ENCODE assay signal across 9 cellular contexts in genomic region chr19:49488863-49489537, GRCh38. TPM values are rescaled to one million over a fixed set of nuclear protein-coding genes. Genes with fewer than 3 reads are reported as not detected.
DNase-seq lines count a peak whose midpoint lies in the region; ATAC-seq, FAIRE-seq and TF ChIP-seq lines count a peak whose summit lies in the region.
"Had no signal": no experiment of that assay in that cellular context is flagged by ENCODE, and none has a peak within 500 bp of the region (broad histone marks: within the 10 kb centered on the region; RNA-seq: fewer than 3 reads in every experiment).

No MANE protein-coding gene starts in this region.

- no peak overlapping the region for H2AFZ ChIP-seq in keratinocyte (ENCODE audit: control insufficient read depth, low read length)

- peaks cover 25% of the 10 kb centered on the region for H4K20me1 ChIP-seq in keratinocyte (ENCODE audit: control insufficient read depth, extremely low read depth, insufficient read depth, low read length)

- H3K4me1 Mint-ChIP-seq in T-helper 1 cell treated with Interleukin-12 subunit alpha and Interleukin-12 subunit beta and Interleukin-4 antibody, amounts not matched to agents 30 μg/mL and 1 μg/mL, for 36 hours (ENCODE audit: low read depth), result peaks cover 41% of the 10 kb centered on the region

- H3K27ac Mint-ChIP-seq in T-helper 1 cell treated with Interleukin-12 subunit alpha and Interleukin-12 subunit beta and Interleukin-4 antibody, amounts not matched to agents 30 μg/mL and 1 μg/mL, for 36 hours, result peak overlapping the region; percentile 92
- peak overlapping the region; percentile 100 for H3K27ac Mint-ChIP-seq in activated naive CD4-positive, alpha-beta T cell treated with anti-CD3 and anti-CD28 coated beads, Interleukin-2, amount 50 U/mL, for 72 hours

- no peak for DNase-seq in T-helper 1 cell
- DNase-seq in activated naive CD4-positive, alpha-beta T cell treated with anti-CD3 and anti-CD28 coated beads, Interleukin-2, amount 50 U/mL, for 72 hours (ENCODE audit: low spot score in 2 of 2), result no peak
- DNase-seq in keratinocyte (ENCODE audit: low read depth, low spot score), result no peak
- no peak for DNase-seq in substantia nigra (lab: John Stamatoyannopoulos, UW)
- no peak for DNase-seq in NCI-H187 treated with DMSO at 0.1 percent for 48 hours (lab: John Stamatoyannopoulos, UW)
- no peak for DNase-seq in stimulated activated CD4-positive, alpha-beta T cell treated with anti-CD3 and anti-CD28 coated beads, Interleukin-4, amount 100 ng/mL, for 1 hour
- DNase-seq: NCI-H2227 treated with DMSO at 0.1 percent for 48 hours had no signal

- H3K4me3 Mint-ChIP-seq in T-helper 1 cell treated with Interleukin-12 subunit alpha and Interleukin-12 subunit beta and Interleukin-4 antibody, amounts not matched to agents 30 μg/mL and 1 μg/mL, for 36 hours, result peak overlapping the region; percentile 95

- no peak for TF ChIP-seq CTCF in keratinocyte (optimal IDR thresholded peaks at IDR 0.05 in 1 of 3, IDR thresholded peaks at IDR 0.05 in 1 of 3, conservative IDR thresholded peaks at IDR 0.05 in 1 of 3; ENCODE audit: extremely low read depth in 1 of 3, insufficient read depth in 2 of 3, low read length in 3 of 3)

- H3K36me3 Mint-ChIP-seq in T-helper 1 cell treated with Interleukin-12 subunit alpha and Interleukin-12 subunit beta and Interleukin-4 antibody, amounts not matched to agents 30 μg/mL and 1 μg/mL, for 36 hours (ENCODE audit: low read depth), result peaks cover 71% of the 10 kb centered on the region
- H3K36me3 Mint-ChIP-seq in activated naive CD4-positive, alpha-beta T cell treated with anti-CD3 and anti-CD28 coated beads, Interleukin-2, amount 50 U/mL, for 72 hours, result peaks cover 46 to 63% of the 10 kb centered on the region in 2 donors

- ATAC-seq in activated naive CD4-positive, alpha-beta T cell treated with anti-CD3 and anti-CD28 coated beads, Interleukin-2, amount 50 U/mL, for 72 hours, result no peak
- ATAC-seq in GM21619 (IDR thresholded peaks at IDR 0.05; ENCODE audit: unreplicated experiment), result no peak

- FAIRE-seq in keratinocyte (lab: Jason Lieb, UNC), result no peak

- H3K4me2 ChIP-seq in keratinocyte (ENCODE audit: control insufficient read depth, extremely low read depth, insufficient read depth, low read depth, low read length), result peak overlapping the region; percentile 86

- peak overlapping the region; percentile 100 for H3K9ac ChIP-seq in keratinocyte (ENCODE audit: control insufficient read depth, extremely low read depth, insufficient read depth, low read length)

- H3K36me3 ChIP-seq in keratinocyte (ENCODE audit: control insufficient read depth in 2 of 2, extremely low read depth in 1 of 2, insufficient read depth in 2 of 2, low read length in 2 of 2), result peaks cover 26 to 48% of the 10 kb centered on the region in 2 experiments

- H3K9me3 ChIP-seq in keratinocyte (ENCODE audit: control insufficient read depth, low read depth, low read length), result no peaks in the 10 kb centered on the region

- H3K79me2 ChIP-seq in keratinocyte (ENCODE audit: control insufficient read depth, insufficient read depth, low read length), result peaks cover 37% of the 10 kb centered on the region

- H3K27ac ChIP-seq in keratinocyte (ENCODE audit: control insufficient read depth, insufficient read depth, low read length) (peak overlapping the region; percentile 99), substantia nigra (ENCODE audit: low read depth, low read length, poor library complexity, severe bottlenecking) (peak overlapping the region; percentile 93)

- H3K4me3 ChIP-seq in keratinocyte (ENCODE audit: control insufficient read depth in 2 of 3, extremely low read depth in 1 of 3, insufficient read depth in 2 of 3, low read depth in 1 of 3, low read length in 3 of 3), result peak overlapping the region; percentile 90 to 100 (median 95)

- H3K27me3 Mint-ChIP-seq in T-helper 1 cell treated with Interleukin-12 subunit alpha and Interleukin-12 subunit beta and Interleukin-4 antibody, amounts not matched to agents 30 μg/mL and 1 μg/mL, for 36 hours (ENCODE audit: low read depth), result peaks cover 4% of the 10 kb centered on the region

- dilution Hi-C loops in keratinocyte (cut with MboI; ENCODE audit: extremely low pct_ligation_motif_present, low sequenced_read_pairs), result no loop called here

- no peaks in the 10 kb centered on the region for H3K9me3 Mint-ChIP-seq in T-helper 1 cell treated with Interleukin-12 subunit alpha and Interleukin-12 subunit beta and Interleukin-4 antibody, amounts not matched to agents 30 μg/mL and 1 μg/mL, for 36 hours
- H3K9me3 Mint-ChIP-seq in activated naive CD4-positive, alpha-beta T cell treated with anti-CD3 and anti-CD28 coated beads, Interleukin-2, amount 50 U/mL, for 72 hours, result no peaks in the 10 kb centered on the region

- no peaks in the 10 kb centered on the region for H3K9me1 ChIP-seq in keratinocyte (ENCODE audit: control insufficient read depth, extremely low read depth, insufficient read depth, low read length)

- H3K27me3 ChIP-seq in keratinocyte (ENCODE audit: control insufficient read depth, extremely low read depth, insufficient read depth, low read length), result no peaks in the 10 kb centered on the region

- peaks cover 9% of the 10 kb centered on the region for H3K4me1 ChIP-seq in keratinocyte (ENCODE audit: control insufficient read depth, extremely low read depth, insufficient read depth, low read length)

RNA-seq across cellular contexts. Expression of gene RPL13A, which starts 1.6 kb away (rescaled TPM):
- total RNA-seq in activated naive CD4-positive, alpha-beta T cell treated with anti-CD3 and anti-CD28 coated beads, Interleukin-2, amount 50 U/mL, for 72 hours, result 1,000 to 10,000 TPM; 4,147 to 5,288 TPM
- 1,826 to 4,676 TPM (median 3,383 TPM) in 3 replicates for polyA plus RNA-seq in keratinocyte
- 1,172 TPM for polyA plus RNA-seq in keratinocyte (2011; ENCODE audit: low read depth)
- 2,271 and 4,389 TPM in 2 replicates for polyA plus RNA-seq in keratinocyte (2011; cell fraction: cytosol; rRNA removed)
- 847 and 1,123 TPM in 2 replicates for polyA plus RNA-seq in keratinocyte (2011; cell fraction: nucleus; rRNA removed)
- 3,372 and 3,518 TPM in 2 replicates for polyA plus RNA-seq in keratinocyte (2012; ENCODE audit: low replicate concordance)
- 834 to 2,199 TPM (median 1,514 TPM) in 3 replicates for polyA minus RNA-seq in keratinocyte
- 1,948 TPM for polyA minus RNA-seq in keratinocyte (2011; cell fraction: cytosol; rRNA and poly(A)+ RNA removed)
- 676 and 708 TPM in 2 replicates for polyA minus RNA-seq in keratinocyte (2011; cell fraction: nucleus; rRNA and poly(A)+ RNA removed)

RNA-seq across cellular contexts. Expression of gene RPS11, which starts 7.2 kb away (rescaled TPM):
- total RNA-seq in activated naive CD4-positive, alpha-beta T cell treated with anti-CD3 and anti-CD28 coated beads, Interleukin-2, amount 50 U/mL, for 72 hours, result 1,000 to 10,000 TPM; 2,570 to 2,967 TPM
- polyA plus RNA-seq in keratinocyte, result 2,569 to 3,320 TPM (median 2,868 TPM) in 3 replicates
- 1,199 TPM for polyA plus RNA-seq in keratinocyte (2011; ENCODE audit: low read depth)
- polyA plus RNA-seq in keratinocyte (2011; cell fraction: cytosol; rRNA removed), result 3,950 and 4,485 TPM in 2 replicates
- polyA plus RNA-seq in keratinocyte (2011; cell fraction: nucleus; rRNA removed), result 1,340 and 1,382 TPM in 2 replicates
- 2,466 and 3,061 TPM in 2 replicates for polyA plus RNA-seq in keratinocyte (2012; ENCODE audit: low replicate concordance)
- polyA minus RNA-seq in keratinocyte, result 1,093 to 1,706 TPM (median 1,654 TPM) in 3 replicates
- 920 TPM for polyA minus RNA-seq in keratinocyte (2011; cell fraction: cytosol; rRNA and poly(A)+ RNA removed)
- 160 and 212 TPM in 2 replicates for polyA minus RNA-seq in keratinocyte (2011; cell fraction: nucleus; rRNA and poly(A)+ RNA removed)

RNA-seq across cellular contexts. Expression of gene FLT3LG, which starts 15.0 kb away (rescaled TPM):
- total RNA-seq in activated naive CD4-positive, alpha-beta T cell treated with anti-CD3 and anti-CD28 coated beads, Interleukin-2, amount 50 U/mL, for 72 hours, result 10 to 100 TPM; 49.1 to 64.4 TPM
- polyA plus RNA-seq in keratinocyte, result 0.80 to 1.7 TPM (median 1.3 TPM) in 3 replicates
- not detected for polyA plus RNA-seq in keratinocyte (2011; ENCODE audit: low read depth)
- polyA plus RNA-seq in keratinocyte (2011; cell fraction: cytosol; rRNA removed), result 0.53 and 1.6 TPM in 2 replicates
- 0.76 and 0.95 TPM in 2 replicates for polyA plus RNA-seq in keratinocyte (2011; cell fraction: nucleus; rRNA removed)
- 0.47 and 4.0 TPM in 2 replicates for polyA plus RNA-seq in keratinocyte (2012; ENCODE audit: low replicate concordance)
- polyA minus RNA-seq in keratinocyte, result 1.2 to 4.6 TPM in 2 of 3 replicates, not detected in the other
- polyA minus RNA-seq in keratinocyte (2011; cell fraction: cytosol; rRNA and poly(A)+ RNA removed), result 2.5 TPM
- polyA minus RNA-seq in keratinocyte (2011; cell fraction: nucleus; rRNA and poly(A)+ RNA removed), result 0.53 TPM in 1 of 2 replicates, not detected in the other

RNA-seq across cellular contexts. Expression of gene FCGRT, which starts 23.5 kb away (rescaled TPM):
- 10 to 100 TPM; 17.5 to 18.1 TPM for total RNA-seq in activated naive CD4-positive, alpha-beta T cell treated with anti-CD3 and anti-CD28 coated beads, Interleukin-2, amount 50 U/mL, for 72 hours
- polyA plus RNA-seq in keratinocyte, result 12.0 to 12.8 TPM (median 12.3 TPM) in 3 replicates
- polyA plus RNA-seq in keratinocyte (2011; ENCODE audit: low read depth), result 8.2 TPM
- 4.2 and 9.1 TPM in 2 replicates for polyA plus RNA-seq in keratinocyte (2011; cell fraction: cytosol; rRNA removed)
- 16.5 and 20.4 TPM in 2 replicates for polyA plus RNA-seq in keratinocyte (2011; cell fraction: nucleus; rRNA removed)
- polyA plus RNA-seq in keratinocyte (2012; ENCODE audit: low replicate concordance), result 15.5 and 20.2 TPM in 2 replicates
- 5.6 to 8.2 TPM (median 5.8 TPM) in 3 replicates for polyA minus RNA-seq in keratinocyte
- polyA minus RNA-seq in keratinocyte (2011; cell fraction: cytosol; rRNA and poly(A)+ RNA removed), result 15.2 TPM
- polyA minus RNA-seq in keratinocyte (2011; cell fraction: nucleus; rRNA and poly(A)+ RNA removed), result 5.4 and 7.1 TPM in 2 replicates

RNA-seq across cellular contexts. Expression of gene ALDH16A1, which starts 36.0 kb away (rescaled TPM):
- total RNA-seq in activated naive CD4-positive, alpha-beta T cell treated with anti-CD3 and anti-CD28 coated beads, Interleukin-2, amount 50 U/mL, for 72 hours, result 10 to 100 TPM; 22.6 to 34.0 TPM
- 7.1 to 12.2 TPM (median 9.8 TPM) in 3 replicates for polyA plus RNA-seq in keratinocyte
- 4.1 TPM for polyA plus RNA-seq in keratinocyte (2011; ENCODE audit: low read depth)
- polyA plus RNA-seq in keratinocyte (2011; cell fraction: cytosol; rRNA removed), result 3.8 and 12.0 TPM in 2 replicates
- polyA plus RNA-seq in keratinocyte (2011; cell fraction: nucleus; rRNA removed), result 16.6 and 27.7 TPM in 2 replicates
- 11.2 and 20.9 TPM in 2 replicates for polyA plus RNA-seq in keratinocyte (2012; ENCODE audit: low replicate concordance)
- polyA minus RNA-seq in keratinocyte, result 8.6 to 12.1 TPM (median 8.6 TPM) in 3 replicates
- polyA minus RNA-seq in keratinocyte (2011; cell fraction: cytosol; rRNA and poly(A)+ RNA removed), result 55.1 TPM
- 17.8 and 19.5 TPM in 2 replicates for polyA minus RNA-seq in keratinocyte (2011; cell fraction: nucleus; rRNA and poly(A)+ RNA removed)
